17 cellular contexts compared by ENCODE assay signal in the genomic region with DNA sequence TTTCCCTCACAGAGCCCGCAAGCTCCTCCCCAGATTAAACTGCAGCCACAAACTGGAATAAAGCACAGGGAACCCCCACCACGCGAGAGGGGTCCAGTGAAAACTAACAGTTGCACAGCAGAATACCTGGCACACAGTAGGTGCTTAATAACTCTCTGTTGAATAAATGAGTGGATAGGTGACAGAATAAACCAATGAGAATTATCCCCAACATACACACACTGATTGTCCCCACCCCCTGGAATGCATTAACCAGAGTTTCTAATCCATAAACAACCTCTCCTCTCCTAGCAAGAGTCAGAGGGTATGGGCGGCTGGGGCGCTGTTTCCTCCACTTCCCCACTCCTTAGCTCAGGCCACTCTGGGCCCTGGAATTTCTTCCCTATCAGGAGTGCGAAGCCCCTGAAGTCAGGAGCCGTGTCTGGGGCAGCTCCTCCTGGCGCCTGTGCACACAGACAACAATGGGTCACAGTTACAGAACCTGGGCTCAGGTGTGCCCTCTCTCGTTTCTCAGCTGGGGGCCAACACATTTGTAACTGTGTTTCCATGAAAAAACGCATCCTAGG. TPM values are rescaled to one million over a fixed set of nuclear protein-coding genes. Genes with fewer than 3 reads are reported as not detected.
A peak's percentile ranks its signal among the peaks of the same experiment; 100 is the strongest.
DNase-seq lines count a peak whose midpoint lies in the region; ATAC-seq, FAIRE-seq and TF ChIP-seq lines count a peak whose summit lies in the region.
"Had no signal": no experiment of that assay in that cellular context is flagged by ENCODE, and none has a peak within 500 bp of the region (broad histone marks: within the 10 kb centered on the region; RNA-seq: fewer than 3 reads in every experiment).

No MANE protein-coding gene starts in this region.

- no peak for DNase-seq in right atrium auricular region (ENCODE audit: low spot score)
- no peak for DNase-seq in left cardiac atrium
- no peak for DNase-seq in K562 (ENCODE audit: extremely low read depth in 1 of 4, low spot score in 3 of 4)
- no peak for DNase-seq in lung (ENCODE audit: low spot score)
- no peak for DNase-seq in vagina (ENCODE audit: extremely low spot score in 2 of 2)
- no peak for DNase-seq in RKO (ENCODE audit: low spot score)
- DNase-seq in CD1c-positive myeloid dendritic cell (ENCODE audit: extremely low spot score): no peak
- DNase-seq: activated naive CD8-positive, alpha-beta T cell treated with anti-CD3 and anti-CD28 coated beads, Interleukin-2, amount 50 U/mL, for 24 hours; kidney glomerular epithelial cell; MM.1S; naive B cell; NCI-H1930; NCI-H524; stimulated activated CD4-positive, alpha-beta T cell treated with anti-CD3 and anti-CD28 coated beads, Interleukin-1b, Interleukin-23, amount 100 ng/mL, for 48 hours had no signal

- H3K4me2 ChIP-seq in K562 (ENCODE audit: insufficient read depth, low read length): no peak overlapping the region

- H3K9ac ChIP-seq in K562 (ENCODE audit: insufficient read depth in 1 of 2, low read depth in 2 of 2, low read length in 2 of 2): no peak overlapping the region

- peak overlapping the region; percentile 2 to 81 for H3K27ac ChIP-seq in right atrium auricular region
- no peak overlapping the region for H3K27ac ChIP-seq in K562 (ENCODE audit: extremely low read depth, low read depth, low read length)
- peak overlapping the region; percentile 32 to 48 for H3K27ac ChIP-seq in lung (ENCODE audit: low read depth in 1 of 2, low read length in 1 of 2)
- peak overlapping the region; percentile 88 for H3K27ac ChIP-seq in vagina
- H3K27ac ChIP-seq: epithelial cell of prostate had no signal

- peaks cover 15% of the 10 kb centered on the region for H4K20me1 ChIP-seq in K562 (replicated peaks; ENCODE audit: control insufficient read depth, insufficient read depth, low read length)

- no peak for TF ChIP-seq EP300 in K562 (IDR thresholded peaks at IDR 0.05; ENCODE audit: low read length)

- CTCF ChIA-PET in K562 (lab: Yijun Ruan, JAX; ENCODE audit: low intra/inter-chr PET ratio): no interaction called here

- BruUV-seq in K562 (replicated peaks; lab: Mats Ljungman, UMichigan): no TSS peak

- TF ChIP-seq RAD21 in K562 (CRISPR knock-in tag; conservative IDR thresholded peaks at IDR 0.05 in 1 of 2, IDR thresholded peaks at IDR 0.05 in 1 of 2): no peak

- no peak for FAIRE-seq in K562 (lab: Jason Lieb, UNC)

- no peak overlapping the region for H2AFZ ChIP-seq in K562 (ENCODE audit: low read depth, low read length)

- H3K9me3 ChIP-seq in right atrium auricular region (no peaks in the 10 kb centered on the region), K562 (replicated peaks; ENCODE audit: control insufficient read depth, insufficient read depth, low read depth, low read length) (no peaks in the 10 kb centered on the region), lung (ENCODE audit: control insufficient read depth in 2 of 2, insufficient read depth in 1 of 2, low read length in 1 of 2) (peaks cover 0 to 5% of the 10 kb centered on the region in 2 donors), vagina (no peaks in the 10 kb centered on the region)
- H3K9me3 ChIP-seq: tibial nerve had no signal

- H3K4me3 ChIP-seq in right atrium auricular region (no peak overlapping the region), K562 (no peak overlapping the region), lung (no peak overlapping the region), vagina (no peak overlapping the region)
- H3K4me3 ChIP-seq: tibial nerve had no signal

- H3K27me3 ChIP-seq in right atrium auricular region (no peaks in the 10 kb centered on the region), K562 (ENCODE audit: control insufficient read depth in 2 of 2, insufficient read depth in 2 of 2, low read length in 2 of 2) (no peaks in the 10 kb centered on the region), lung (ENCODE audit: control insufficient read depth, insufficient read depth) (no peaks in the 10 kb centered on the region), vagina (no peaks in the 10 kb centered on the region)
- H3K27me3 ChIP-seq: tibial nerve had no signal

- no peaks in the 10 kb centered on the region for H3K9me1 ChIP-seq in K562 (ENCODE audit: control insufficient read depth, insufficient read depth, low read length)

- no peaks in the 10 kb centered on the region for H3K36me3 ChIP-seq in right atrium auricular region
- no peaks in the 10 kb centered on the region for H3K36me3 ChIP-seq in K562 (ENCODE audit: control insufficient read depth, insufficient read depth, low read length)
- peaks cover 0 to 3% of the 10 kb centered on the region in 2 donors for H3K36me3 ChIP-seq in lung (ENCODE audit: control insufficient read depth in 2 of 2, insufficient read depth in 2 of 2, low read length in 2 of 2)
- no peaks in the 10 kb centered on the region for H3K36me3 ChIP-seq in vagina

- ATAC-seq in left cardiac atrium: no peak
- no peak for ATAC-seq in K562
- no peak for ATAC-seq in lung (ENCODE audit: insufficient read depth, low FRiP score)
- no peak for ATAC-seq in HG03139 (IDR thresholded peaks at IDR 0.05; ENCODE audit: unreplicated experiment)
- ATAC-seq: activated naive CD8-positive, alpha-beta T cell treated with anti-CD3 and anti-CD28 coated beads, Interleukin-2, amount 50 U/mL, for 24 hours had no signal

- peaks cover 4% of the 10 kb centered on the region; the same call in 2 of the 3 replicates for H3K79me2 ChIP-seq in K562 (ENCODE audit: control insufficient read depth, insufficient read depth, low read length)

- peaks cover 0 to 83% of the 10 kb centered on the region in 2 donors for H3K4me1 ChIP-seq in right atrium auricular region
- peaks cover 6 to 11% of the 10 kb centered on the region in 2 experiments; a peak in 4 of 5 replicates for H3K4me1 ChIP-seq in K562 (replicated peaks in 1 of 2; ENCODE audit: control insufficient read depth in 2 of 2, insufficient read depth in 2 of 2, low read length in 2 of 2)
- peaks cover 23 to 34% of the 10 kb centered on the region in 2 donors for H3K4me1 ChIP-seq in lung (ENCODE audit: control insufficient read depth in 2 of 2, insufficient read depth in 2 of 2, low read length in 2 of 2)
- peaks cover 89% of the 10 kb centered on the region for H3K4me1 ChIP-seq in vagina

- in situ Hi-C loops in K562 (cut with MboI): loop anchor here (25.0 kb wide), 1 partner anchor 1000 kb away; no protein-coding TSS in a partner anchor

- TF ChIP-seq POLR2A in K562 (conservative IDR thresholded peaks at IDR 0.05) (no peak), vagina (IDR thresholded peaks at IDR 0.05) (no peak)

- 75% methylated on average over 10 of the region's 10 CpGs for WGBS in K562 (ENCODE audit: insufficient coverage, low coverage, missing lambda C conversion rate)
- 85 to 87% methylated on average over 10 of the region's 10 CpGs for WGBS in lung, 2 donors

- no peak for TF ChIP-seq CTCF in right atrium auricular region (IDR thresholded peaks at IDR 0.05)
- TF ChIP-seq CTCF in K562 (IDR thresholded peaks at IDR 0.05 in 2 of 3, conservative IDR thresholded peaks at IDR 0.05 in 1 of 3; ENCODE audit: insufficient read depth in 2 of 3, low read depth in 1 of 3, low read length in 3 of 3): no peak
- TF ChIP-seq CTCF in lung (IDR thresholded peaks at IDR 0.05; ENCODE audit: control extremely low read depth, extremely low read depth): no peak
- no peak for TF ChIP-seq CTCF in vagina (IDR thresholded peaks at IDR 0.05)

- POLR2A ChIA-PET in K562 (lab: Yijun Ruan, JAX): no interaction called here

- intact Hi-C loops in left cardiac atrium (cut with DNase I): no loop called here
- intact Hi-C loops in K562 (cut with micrococcal nuclease): no loop called here
- intact Hi-C loops in vagina (cut with DNase I): no loop called here

TF ChIP-seq in K562, 482 proteins besides CTCF, POLR2A, EP300 and RAD21:
- TF ChIP-seq ZKSCAN1 (IDR thresholded peaks at IDR 0.05; ENCODE audit: low read depth, low read length): peak; percentile 69
- TF ChIP-seq, protein P1, sequence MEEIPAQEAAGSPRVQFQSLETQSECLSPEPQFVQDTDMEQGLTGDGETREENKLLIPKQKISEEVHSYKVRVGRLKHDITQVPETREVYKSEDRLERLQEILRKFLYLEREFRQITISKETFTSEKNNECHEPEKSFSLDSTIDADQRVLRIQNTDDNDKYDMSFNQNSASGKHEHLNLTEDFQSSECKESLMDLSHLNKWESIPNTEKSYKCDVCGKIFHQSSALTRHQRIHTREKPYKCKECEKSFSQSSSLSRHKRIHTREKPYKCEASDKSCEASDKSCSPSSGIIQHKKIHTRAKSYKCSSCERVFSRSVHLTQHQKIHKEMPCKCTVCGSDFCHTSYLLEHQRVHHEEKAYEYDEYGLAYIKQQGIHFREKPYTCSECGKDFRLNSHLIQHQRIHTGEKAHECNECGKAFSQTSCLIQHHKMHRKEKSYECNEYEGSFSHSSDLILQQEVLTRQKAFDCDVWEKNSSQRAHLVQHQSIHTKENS (CRISPR knock-in tag; IDR thresholded peaks at IDR 0.05): no peak

RNA-seq across cellular contexts. Expression of a gene that starts 27.6 kb away (rescaled TPM):
- total RNA-seq in right atrium auricular region: 10 to 100 TPM; 59.5 to 65.1 TPM
- 100 to 1,000 TPM; 108 to 109 TPM for total RNA-seq in left cardiac atrium
- 42.0 and 63.9 TPM in 2 replicates for total RNA-seq in K562 (2011; cell fraction: chromatin; rRNA removed; ENCODE audit: low replicate concordance)
- total RNA-seq in K562 (2011; cell fraction: nucleolus; rRNA removed): 20.0 and 28.9 TPM in 2 replicates
- total RNA-seq in K562 (2011; cell fraction: nucleoplasm; rRNA removed): 26.3 and 27.1 TPM in 2 replicates
- 19.9 and 25.5 TPM in 2 replicates for total RNA-seq in K562 (2014; rRNA removed)
- 13.7 and 15.8 TPM in 2 replicates for total RNA-seq in K562 (2014; rRNA removed; fragmentation: Illumina TruSeq; extraction: Trizol)
- 17.8 and 19.2 TPM in 2 replicates for total RNA-seq in K562 (2015; rRNA removed; fragmentation: Illumina TruSeq; extraction: Trizol)
- total RNA-seq in K562 (2021): 36.4 and 44.1 TPM in 2 replicates
- polyA plus RNA-seq in K562 (2011; rRNA removed): 22.9 and 27.1 TPM in 2 replicates
- polyA plus RNA-seq in K562 (2011; cell fraction: cytosol; rRNA removed): 22.7 and 25.8 TPM in 2 replicates
- polyA plus RNA-seq in K562 (2011; cell fraction: nucleus; rRNA removed): 26.4 and 33.4 TPM in 2 replicates
- polyA plus RNA-seq in K562 (2012): 25.0 and 32.0 TPM in 2 replicates
- polyA plus RNA-seq in K562 (2014; fragmentation: Illumina TruSeq; extraction: Trizol): 26.6 TPM in 2 replicates
- under 1 TPM; 0.06 to 0.10 TPM for polyA plus RNA-seq in K562 (2014; fragmentation: Nextera tagmentation; extraction: Ambion mirVana)
- 23.2 and 27.9 TPM in 2 replicates for polyA plus RNA-seq in K562 (2014; rRNA removed)
- 19.9 and 22.5 TPM in 2 replicates for polyA minus RNA-seq in K562 (2011; rRNA and poly(A)+ RNA removed)
- 13.9 and 19.5 TPM in 2 replicates for polyA minus RNA-seq in K562 (2011; cell fraction: cytosol; rRNA and poly(A)+ RNA removed)
- 10.1 and 12.6 TPM in 2 replicates for polyA minus RNA-seq in K562 (2011; cell fraction: nucleus; rRNA and poly(A)+ RNA removed)
- total RNA-seq in lung: 100 to 1,000 TPM in 1 of 2 donors, 10 to 100 TPM in 1; 56.8 to 134 TPM
- polyA plus RNA-seq in lung: 10 to 100 TPM; 38.9 to 53.3 TPM
- total RNA-seq in vagina: 57.9 TPM
